In genomic region chr5:43019615-43020293, GRCh38 we compare ENCODE assay signal across 8 cellular contexts. TPM values are rescaled to one million over a fixed set of nuclear protein-coding genes. Genes with fewer than 3 reads are reported as not detected.
DNase-seq lines count a peak whose midpoint lies in the region; ATAC-seq, FAIRE-seq and TF ChIP-seq lines count a peak whose summit lies in the region.

No MANE protein-coding gene starts in this region.

- H3K4me1 ChIP-seq in adipocyte (ENCODE audit: control insufficient read depth, insufficient read depth, low read length), result peaks cover 17% of the 10 kb centered on the region

- DNase-seq in GM12892 (ENCODE audit: insufficient read length), result no peak
- DNase-seq in NCI-H1092 (lab: John Stamatoyannopoulos, UW), result peak; percentile 88
- DNase-seq in SKM-1 treated with dmso at 0.1 percent for 144 hours (lab: John Stamatoyannopoulos, UW; ENCODE audit: unreplicated experiment), result peak; percentile 75
- peak; percentile 86 for DNase-seq in adipocyte (ENCODE audit: low read depth)
- DNase-seq in stimulated activated CD4-positive, alpha-beta T cell treated with anti-CD3 and anti-CD28 coated beads, Interleukin-12 subunit alpha, Interleukin-12 subunit beta, amount 100 ng/mL, for 4 hours, result peak; percentile 67
- DNase-seq in 8988T, result no peak

- H3K36me3 ChIP-seq in adipocyte (ENCODE audit: control insufficient read depth, insufficient read depth, low read length, severe bottlenecking), result no peaks in the 10 kb centered on the region

- ATAC-seq in HG02610 (IDR thresholded peaks at IDR 0.05; ENCODE audit: unreplicated experiment), result peak; percentile 79

- peak; percentile 38 for FAIRE-seq in GM12892 (lab: Jason Lieb, UNC)

- H3K9ac ChIP-seq in adipocyte (ENCODE audit: low read length), result peak overlapping the region; percentile 96

- peak overlapping the region; percentile 94 for H3K4me3 ChIP-seq in adipocyte (ENCODE audit: low read length)
- H3K4me3 ChIP-seq in iPS-18c (ENCODE audit: insufficient read depth, low read depth, low read length), result peak overlapping the region; percentile 17; the same call in 1 of the 2 replicates

- TF ChIP-seq POLR2A in GM12892 (IDR thresholded peaks at IDR 0.05; ENCODE audit: low read depth, low read length), result peak; percentile 38; the same call in 1 of the 2 replicates

- H3K27me3 ChIP-seq in adipocyte (replicated peaks; ENCODE audit: control insufficient read depth, insufficient read depth, low read length), result no peaks in the 10 kb centered on the region

- no peaks in the 10 kb centered on the region for H3K9me3 ChIP-seq in adipocyte (ENCODE audit: control insufficient read depth, low read length)
- H3K9me3 ChIP-seq in iPS-18c (ENCODE audit: control insufficient read depth, insufficient read depth, low read length), result no peaks in the 10 kb centered on the region

RNA-seq across cellular contexts. Expression of gene ANXA2R, which starts 20.4 kb away (rescaled TPM):
- polyA plus RNA-seq in GM12892 (2012; ENCODE audit: missing spikeins), result 0.95 TPM

Comparison
In these comparisons a context has a peak if more than half of its experiments do, and no peak if none do; other contexts are left out.
1. DNase-seq: peak in NCI-H1092 (single experiment), SKM-1 treated with dmso at 0.1 percent for 144 hours (single experiment), adipocyte (single experiment) and stimulated activated CD4-positive, alpha-beta T cell treated with anti-CD3 and anti-CD28 coated beads, Interleukin-12 subunit alpha, Interleukin-12 subunit beta, amount 100 ng/mL, for 4 hours (single experiment); none in GM12892 (single experiment) and 8988T (single experiment).